Comparison of ENCODE assay signal across 30 cellular contexts in the genomic region with DNA sequence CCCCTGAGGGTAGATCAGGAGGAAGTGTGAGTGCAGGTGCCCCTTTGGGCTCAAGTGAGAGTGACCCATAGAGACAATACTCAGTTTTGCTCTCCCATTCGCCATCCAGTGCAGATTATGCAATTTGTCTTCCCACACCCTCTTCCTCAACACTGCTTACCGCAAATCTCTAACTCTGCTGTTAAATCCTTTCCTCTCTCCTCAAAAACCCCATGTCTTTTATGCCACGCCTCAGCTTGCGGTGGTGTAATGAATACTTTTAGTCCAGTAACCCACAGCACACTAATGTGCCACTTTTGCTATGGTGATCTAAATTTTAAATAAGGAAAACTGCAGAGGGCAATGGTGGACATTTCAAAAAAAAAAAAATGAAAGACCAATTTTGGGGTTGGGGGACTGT. TPM values are rescaled to one million over a fixed set of nuclear protein-coding genes. Genes with fewer than 3 reads are reported as not detected.
"Had no signal": no experiment of that assay in that cellular context is flagged by ENCODE, and none has a peak within 500 bp of the region (broad histone marks: within the 10 kb centered on the region; RNA-seq: fewer than 3 reads in every experiment).

No MANE protein-coding gene starts in this region.

- H3K9me3 Mint-ChIP-seq: activated naive CD4-positive, alpha-beta T cell treated with anti-CD3 and anti-CD28 coated beads, Interleukin-2, amount 50 U/mL, for 72 hours; activated T-cell treated with anti-CD3 and anti-CD28 coated beads, Interleukin-2, amount 50 U/mL, for 72 hours; effector memory CD8-positive, alpha-beta T cell; stimulated activated effector memory CD8-positive, alpha-beta T cell treated with anti-CD3 and anti-CD28 coated beads, Interleukin-12 subunit alpha, Interleukin-12 subunit beta, amount 100 ng/mL, for 72 hours; stimulated activated naive CD8-positive, alpha-beta T cell treated with anti-CD3 and anti-CD28 coated beads, Interleukin-15, Interleukin-2, amounts not matched to agents 100 ng/mL and 50 ng/mL, for 24 hours; T-cell had no signal

- H3K4me3 Mint-ChIP-seq: activated CD4-positive, alpha-beta T cell treated with anti-CD3 and anti-CD28 coated beads for 36 hours; activated T-cell treated with anti-CD3 and anti-CD28 coated beads, Interleukin-2, amount 50 U/mL, for 72 hours; effector memory CD8-positive, alpha-beta T cell; immature natural killer cell; mesothelial cell of epicardium; naive thymus-derived CD4-positive, alpha-beta T cell; stimulated activated effector memory CD8-positive, alpha-beta T cell treated with anti-CD3 and anti-CD28 coated beads, Interleukin-12 subunit alpha, Interleukin-12 subunit beta, amount 100 ng/mL, for 72 hours; stimulated activated naive CD8-positive, alpha-beta T cell treated with anti-CD3 and anti-CD28 coated beads, Interleukin-15, Interleukin-2, amounts not matched to agents 100 ng/mL and 50 ng/mL, for 24 hours; T-cell had no signal

- H3K27me3 ChIP-seq: body of pancreas, cardiac muscle cell had no signal

- H3K4me1 Mint-ChIP-seq: activated CD4-positive, alpha-beta T cell treated with anti-CD3 and anti-CD28 coated beads for 36 hours; immature natural killer cell; naive thymus-derived CD4-positive, alpha-beta T cell; stimulated activated effector memory CD8-positive, alpha-beta T cell treated with anti-CD3 and anti-CD28 coated beads, Interleukin-12 subunit alpha, Interleukin-12 subunit beta, amount 100 ng/mL, for 72 hours; T-cell had no signal

- H3K4me3 ChIP-seq: body of pancreas, cardiac muscle cell, skin epidermis, thoracic aorta had no signal

- H3K4me1 ChIP-seq: body of pancreas had no signal

- H3K27ac Mint-ChIP-seq: activated CD4-positive, alpha-beta T cell treated with anti-CD3 and anti-CD28 coated beads for 36 hours; activated naive CD4-positive, alpha-beta T cell treated with anti-CD3 and anti-CD28 coated beads, Interleukin-2, amount 50 U/mL, for 72 hours; activated T-cell treated with anti-CD3 and anti-CD28 coated beads, Interleukin-2, amount 50 U/mL, for 72 hours; effector memory CD8-positive, alpha-beta T cell; immature natural killer cell; mesothelial cell of epicardium; naive thymus-derived CD4-positive, alpha-beta T cell; progenitor cell of endocrine pancreas; stimulated activated effector memory CD8-positive, alpha-beta T cell treated with anti-CD3 and anti-CD28 coated beads, Interleukin-12 subunit alpha, Interleukin-12 subunit beta, amount 100 ng/mL, for 72 hours; stimulated activated naive CD8-positive, alpha-beta T cell treated with anti-CD3 and anti-CD28 coated beads, Interleukin-15, Interleukin-2, amounts not matched to agents 100 ng/mL and 50 ng/mL, for 24 hours; T-cell had no signal

- DNase-seq: activated CD4-positive, alpha-beta T cell treated with anti-CD3 and anti-CD28 coated beads for 36 hours; activated CD4-positive, CD25-positive, alpha-beta regulatory T cell; activated naive CD4-positive, alpha-beta T cell; activated T-cell treated with anti-CD3 and anti-CD28 coated beads for 4 hours; activated T-cell treated with anti-CD3 and anti-CD28 coated beads, Interleukin-2, amount 50 U/mL, for 72 hours; aorta; body of pancreas; cerebellar nuclear complex; cortex of kidney; effector memory CD8-positive, alpha-beta T cell; erythroblast; head of caudate nucleus; hippocampal formation; immature natural killer cell; kidney; left colon; naive thymus-derived CD4-positive, alpha-beta T cell; retina; stimulated activated CD4-positive, alpha-beta T cell treated with anti-CD3 and anti-CD28 coated beads, Interleukin-4, amount 100 ng/mL, for 24 hours; T-cell; trophoblast cell had no signal

- ATAC-seq: activated CD4-positive, alpha-beta T cell treated with anti-CD3 and anti-CD28 coated beads for 36 hours; activated naive CD4-positive, alpha-beta T cell treated with anti-CD3 and anti-CD28 coated beads, Interleukin-2, amount 50 U/mL, for 72 hours; activated T-cell treated with anti-CD3 and anti-CD28 coated beads, Interleukin-2, amount 50 U/mL, for 72 hours; body of pancreas; effector memory CD8-positive, alpha-beta T cell; left colon; naive thymus-derived CD4-positive, alpha-beta T cell; sciatic nerve; stimulated activated effector memory CD8-positive, alpha-beta T cell treated with anti-CD3 and anti-CD28 coated beads, Interleukin-12 subunit alpha, Interleukin-12 subunit beta, amount 100 ng/mL, for 72 hours; T-cell had no signal

- H3K27ac ChIP-seq: body of pancreas, cardiac muscle cell, thoracic aorta had no signal

- H3K36me3 Mint-ChIP-seq: activated naive CD4-positive, alpha-beta T cell treated with anti-CD3 and anti-CD28 coated beads, Interleukin-2, amount 50 U/mL, for 72 hours; immature natural killer cell; mesothelial cell of epicardium; naive thymus-derived CD4-positive, alpha-beta T cell; stimulated activated effector memory CD8-positive, alpha-beta T cell treated with anti-CD3 and anti-CD28 coated beads, Interleukin-12 subunit alpha, Interleukin-12 subunit beta, amount 100 ng/mL, for 72 hours; T-cell had no signal

- H3K9me3 ChIP-seq: body of pancreas, thoracic aorta had no signal

- H3K36me3 ChIP-seq: cardiac muscle cell had no signal

RNA-seq across cellular contexts. Expression of a gene that starts 57.7 kb away (rescaled TPM):
- polyA plus RNA-seq: immature natural killer cell; naive thymus-derived CD4-positive, alpha-beta T cell had no signal
